Comparison of ENCODE assay signal across 20 cellular contexts in the genomic region with DNA sequence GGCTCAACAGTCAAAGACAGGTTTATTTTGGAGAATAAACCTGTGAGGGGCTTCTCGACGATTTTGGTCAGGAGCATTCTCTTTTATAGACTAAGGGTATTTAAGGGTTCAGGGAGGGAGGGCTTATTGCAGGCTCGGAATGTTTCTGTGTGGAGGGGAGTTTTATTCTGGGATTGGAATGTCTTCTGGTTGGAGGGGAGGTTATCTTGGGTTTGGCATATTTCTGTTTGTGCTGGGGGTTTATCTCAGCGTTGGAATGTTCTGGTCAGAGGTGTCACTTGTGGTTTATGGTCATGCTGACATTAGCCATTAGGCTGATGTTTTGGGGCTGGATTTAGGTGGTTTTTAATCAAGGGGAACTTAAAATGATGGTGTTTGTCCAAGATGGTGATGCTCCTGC.
DNase-seq lines count a peak whose midpoint lies in the region; ATAC-seq and TF ChIP-seq lines count a peak whose summit lies in the region.
"Had no signal": no experiment of that assay in that cellular context is flagged by ENCODE, and none has a peak within 500 bp of the region (broad histone marks: within the 10 kb centered on the region; RNA-seq: fewer than 3 reads in every experiment).

No MANE protein-coding gene starts in this region.

- H3K9me3 ChIP-seq in heart left ventricle: no peaks in the 10 kb centered on the region
- H3K9me3 ChIP-seq in right atrium auricular region: no peaks in the 10 kb centered on the region
- H3K9me3 ChIP-seq in T-helper 17 cell (ENCODE audit: control insufficient read depth, low read length, poor library complexity, severe bottlenecking): no peaks in the 10 kb centered on the region
- H3K9me3 ChIP-seq: BE2C had no signal

- H4K8ac ChIP-seq in mesendoderm (ENCODE audit: low read depth, low read length): no peak overlapping the region

- H3K36me3 Mint-ChIP-seq in T-helper 17 cell (ENCODE audit: low read depth): no peaks in the 10 kb centered on the region
- H3K36me3 Mint-ChIP-seq: CD4-positive, CD25-positive, alpha-beta regulatory T cell; CD8-positive, alpha-beta memory T cell had no signal

- no peak overlapping the region for H3K27ac Mint-ChIP-seq in T-helper 17 cell
- H3K27ac Mint-ChIP-seq: CD4-positive, CD25-positive, alpha-beta regulatory T cell; CD8-positive, alpha-beta memory T cell; HFFc6 had no signal

- H2BK120ac ChIP-seq in mesendoderm (ENCODE audit: low read depth, low read length): no peak overlapping the region

- no peak overlapping the region for H3K23ac ChIP-seq in mesendoderm (ENCODE audit: low read length)

- no peaks in the 10 kb centered on the region for H3K79me1 ChIP-seq in mesendoderm (ENCODE audit: low read length)

- H3K4me3 ChIP-seq in heart left ventricle (no peak overlapping the region), right atrium auricular region (no peak overlapping the region), coronary artery (no peak overlapping the region), mesendoderm (ENCODE audit: low read length) (no peak overlapping the region)

- H3K4me1 ChIP-seq in heart left ventricle (peaks cover 0 to 6% (median 0%) of the 10 kb centered on the region in 12 donors), right atrium auricular region (no peaks in the 10 kb centered on the region), mesendoderm (ENCODE audit: control insufficient read depth, low read depth, low read length) (no peaks in the 10 kb centered on the region)
- H3K4me1 ChIP-seq: BE2C had no signal

- H3K27me3 ChIP-seq in heart left ventricle (no peaks in the 10 kb centered on the region), right atrium auricular region (no peaks in the 10 kb centered on the region), mesendoderm (ENCODE audit: insufficient read depth, low read length, poor library complexity) (no peaks in the 10 kb centered on the region)

- no peak for TF ChIP-seq POLR2A in heart left ventricle (IDR thresholded peaks at IDR 0.05)

- no peak overlapping the region for H3K4ac ChIP-seq in mesendoderm (ENCODE audit: low read depth, low read length)

- H4K5ac ChIP-seq in mesendoderm (ENCODE audit: low read length): no peak overlapping the region

- intact Hi-C loops in heart left ventricle (cut with DNase I): no loop called here

- H2AK5ac ChIP-seq in mesendoderm (ENCODE audit: low read length): no peak overlapping the region

- H3K36me3 ChIP-seq in heart left ventricle (no peaks in the 10 kb centered on the region), right atrium auricular region (no peaks in the 10 kb centered on the region), mesendoderm (ENCODE audit: control insufficient read depth, insufficient read depth, low read length) (no peaks in the 10 kb centered on the region)
- H3K36me3 ChIP-seq: BE2C had no signal

- no peak overlapping the region for H3K18ac ChIP-seq in mesendoderm (ENCODE audit: low read length)

- H3K56ac ChIP-seq in mesendoderm (ENCODE audit: low read length): no peak overlapping the region

- TF ChIP-seq CTCF in heart left ventricle (IDR thresholded peaks at IDR 0.05) (no peak), right atrium auricular region (IDR thresholded peaks at IDR 0.05) (no peak), coronary artery (IDR thresholded peaks at IDR 0.05) (no peak)

- H3K9ac ChIP-seq in mesendoderm (ENCODE audit: low read length): no peak overlapping the region

- H3K4me1 Mint-ChIP-seq in T-helper 17 cell: no peaks in the 10 kb centered on the region
- H3K4me1 Mint-ChIP-seq: CD4-positive, CD25-positive, alpha-beta regulatory T cell; CD8-positive, alpha-beta memory T cell had no signal

- 31 to 48% (median 40%) methylated on average over 4 of the region's 4 CpGs for WGBS in heart left ventricle, 4 donors
- WGBS in mesendoderm (ENCODE audit: extremely low coverage, insufficient coverage, low lambda C conversion rate): no CpG with 5 or more reads among the region's 4 CpGs

- no peak overlapping the region for H3K4me3 Mint-ChIP-seq in T-helper 17 cell
- H3K4me3 Mint-ChIP-seq: CD4-positive, CD25-positive, alpha-beta regulatory T cell; CD8-positive, alpha-beta memory T cell; HFFc6 had no signal

- no peak overlapping the region for H2BK15ac ChIP-seq in mesendoderm (replicated peaks; ENCODE audit: low read depth)

- ATAC-seq in heart left ventricle: peak in 3 of 4 donors; percentile 38 to 82 (median 68)
- no peak for ATAC-seq in GM18502 (IDR thresholded peaks at IDR 0.05; ENCODE audit: poor library complexity, unreplicated experiment)
- no peak for ATAC-seq in T-helper 17 cell
- ATAC-seq: HCT116 had no signal

- H3K27ac ChIP-seq in heart left ventricle: peak overlapping the region in 2 of 12 donors; percentile 17 to 54
- peak overlapping the region in 1 of 2 donors; percentile 79 for H3K27ac ChIP-seq in right atrium auricular region
- H3K27ac ChIP-seq in coronary artery: peak overlapping the region; percentile 1 to 80
- no peak overlapping the region for H3K27ac ChIP-seq in mesendoderm (ENCODE audit: low read depth, low read length)
- H3K27ac ChIP-seq: HL-60 had no signal

- H3K79me2 ChIP-seq in mesendoderm (ENCODE audit: control insufficient read depth, insufficient read depth, low read length): no peaks in the 10 kb centered on the region

- no peak overlapping the region for H3K4me2 ChIP-seq in mesendoderm (ENCODE audit: low read length)

- no peak for DNase-seq in heart left ventricle
- DNase-seq in right atrium auricular region (ENCODE audit: low spot score): no peak
- DNase-seq in coronary artery (ENCODE audit: low spot score): no peak
- DNase-seq in mesendoderm: peak; percentile 18
- no peak for DNase-seq in T-helper 17 cell
- DNase-seq: BE2C; C1 segment of cervical spinal cord; CD4-positive, CD25-positive, alpha-beta regulatory T cell; CD8-positive, alpha-beta memory T cell; COR-L47; DMS 273 treated with DMSO at 0.1 percent for 48 hours; DMS53; DND-41; GDM1; GOT3; H7; HFFc6 had no signal

- no peak overlapping the region for H2BK5ac ChIP-seq in mesendoderm (ENCODE audit: low read length)

- peaks cover 11% of the 10 kb centered on the region for H3K27me3 Mint-ChIP-seq in T-helper 17 cell
- H3K27me3 Mint-ChIP-seq: CD4-positive, CD25-positive, alpha-beta regulatory T cell had no signal

Comparison
In these comparisons a context has a peak if more than half of its experiments do, and no peak if none do; other contexts are left out.
1. ATAC-seq: peak in heart left ventricle (3 of 4); none in GM18502 (single experiment) and T-helper 17 cell (single experiment).